In genomic region chr1:33470495-33471012, GRCh38 we compare ENCODE assay signal across 8 cellular contexts. TPM values are rescaled to one million over a fixed set of nuclear protein-coding genes. Genes with fewer than 3 reads are reported as not detected.
A peak's percentile ranks its signal among the peaks of the same experiment; 100 is the strongest.
DNase-seq lines count a peak whose midpoint lies in the region; ATAC-seq and TF ChIP-seq lines count a peak whose summit lies in the region.

No MANE protein-coding gene starts in this region.

- intact Hi-C loops in dorsolateral prefrontal cortex (cut with DNase I): loop anchor here (2.0 to 5.0 kb wide), 5 partner anchors 38 to 343 kb away; partner anchors contain the start of gene PHC2 (in 1 of the 2)

- DNase-seq in DMS53 treated with DMSO at 0.1 percent for 48 hours (lab: John Stamatoyannopoulos, UW; ENCODE audit: unreplicated experiment) (peak; percentile 92), NCI-H510A treated with DMSO at 0.1 percent for 48 hours (lab: John Stamatoyannopoulos, UW) (peak; percentile 98), dorsolateral prefrontal cortex (peak; percentile 72 to 92 (median 85)), lung (ENCODE audit: low spot score) (peak; percentile 59)
- DNase-seq in activated CD4-positive, alpha-beta T cell treated with anti-CD3 and anti-CD28 coated beads, Interleukin-2, amount 10 ng/mL, durations not matched to agents 7 days and 5 days: peak; percentile 67
- peak; percentile 15 to 29 (median 27) for DNase-seq in stimulated activated CD4-positive, alpha-beta T cell treated with anti-CD3 and anti-CD28 coated beads, TNF-alpha, amount 100 ng/mL, for 48 hours (ENCODE audit: low read depth in 3 of 3)

- peak overlapping the region in 4 of 59 donors; percentile 6 to 31 (median 22) for H3K4me3 ChIP-seq in dorsolateral prefrontal cortex
- H3K4me3 ChIP-seq in lung: no peak overlapping the region

- ATAC-seq in HG03135 (IDR thresholded peaks at IDR 0.05; ENCODE audit: unreplicated experiment) (peak; percentile 46), lung (ENCODE audit: insufficient read depth, low FRiP score) (no peak), HG03565 (IDR thresholded peaks at IDR 0.05; ENCODE audit: unreplicated experiment) (no peak)

- no peaks in the 10 kb centered on the region for H3K9me3 ChIP-seq in lung (ENCODE audit: control insufficient read depth in 2 of 2, insufficient read depth in 1 of 2, low read length in 1 of 2)

- CTCF ChIA-PET in activated CD4-positive, alpha-beta T cell treated with anti-CD3 and anti-CD28 coated beads, Interleukin-2, amount 10 ng/mL, durations not matched to agents 7 days and 5 days (lab: Charles Lee): interaction anchor here (0.6 to 2.9 kb wide), 7 partner anchors 10 to 1050 kb away, joined by 3 to 16 read pairs (median 3); no protein-coding TSS in a partner anchor

- peaks cover 3 to 12% of the 10 kb centered on the region in 2 donors for H3K4me1 ChIP-seq in lung (ENCODE audit: control insufficient read depth in 2 of 2, insufficient read depth in 2 of 2, low read length in 2 of 2)

- H3K27ac ChIP-seq in dorsolateral prefrontal cortex (peak overlapping the region in 37 of 59 donors; percentile 2 to 86 (median 51)), lung (ENCODE audit: low read depth in 1 of 2, low read length in 1 of 2) (peak overlapping the region; percentile 35 to 38)

- H3K27me3 ChIP-seq in dorsolateral prefrontal cortex (no peaks in the 10 kb centered on the region), lung (ENCODE audit: control insufficient read depth, insufficient read depth) (no peaks in the 10 kb centered on the region)

- peak; percentile 71 to 98 (median 90) for TF ChIP-seq CTCF in dorsolateral prefrontal cortex (IDR thresholded peaks at IDR 0.05 in 54 of 56, conservative IDR thresholded peaks at IDR 0.05 in 2 of 56; ENCODE audit: low read depth in 1 of 56, partially characterized antibody in 56 of 56)
- peak; percentile 80 for TF ChIP-seq CTCF in lung (IDR thresholded peaks at IDR 0.05; ENCODE audit: control extremely low read depth, extremely low read depth)

- peaks cover 30% of the 10 kb centered on the region for H3K4me1 Mint-ChIP-seq in activated CD4-positive, alpha-beta T cell treated with anti-CD3 and anti-CD28 coated beads, Interleukin-2, amount 10 ng/mL, durations not matched to agents 7 days and 5 days

- POLR2A ChIA-PET in activated CD4-positive, alpha-beta T cell treated with anti-CD3 and anti-CD28 coated beads, Interleukin-2, amount 10 ng/mL, durations not matched to agents 7 days and 5 days (lab: Charles Lee): no interaction called here

- 4 to 5% methylated on average over 11 of the region's 11 CpGs for WGBS in lung, 2 donors

- H3K36me3 Mint-ChIP-seq in activated CD4-positive, alpha-beta T cell treated with anti-CD3 and anti-CD28 coated beads, Interleukin-2, amount 10 ng/mL, durations not matched to agents 7 days and 5 days (ENCODE audit: low read depth): no peaks in the 10 kb centered on the region

- H3K27me3 Mint-ChIP-seq in activated CD4-positive, alpha-beta T cell treated with anti-CD3 and anti-CD28 coated beads, Interleukin-2, amount 10 ng/mL, durations not matched to agents 7 days and 5 days: peaks cover 2% of the 10 kb centered on the region

- no peaks in the 10 kb centered on the region for H3K36me3 ChIP-seq in lung (ENCODE audit: control insufficient read depth in 2 of 2, insufficient read depth in 2 of 2, low read length in 2 of 2)

- no peak overlapping the region for H3K4me3 Mint-ChIP-seq in activated CD4-positive, alpha-beta T cell treated with anti-CD3 and anti-CD28 coated beads, Interleukin-2, amount 10 ng/mL, durations not matched to agents 7 days and 5 days

- H3K27ac Mint-ChIP-seq in activated CD4-positive, alpha-beta T cell treated with anti-CD3 and anti-CD28 coated beads, Interleukin-2, amount 10 ng/mL, durations not matched to agents 7 days and 5 days: peak overlapping the region; percentile 71

- H3K9me3 Mint-ChIP-seq in activated CD4-positive, alpha-beta T cell treated with anti-CD3 and anti-CD28 coated beads, Interleukin-2, amount 10 ng/mL, durations not matched to agents 7 days and 5 days: no peaks in the 10 kb centered on the region

RNA-seq across cellular contexts. Expression of gene ZSCAN20, which starts 1.9 kb away (rescaled TPM):
- 1 to 10 TPM; 1.5 to 2.2 TPM for total RNA-seq in activated CD4-positive, alpha-beta T cell treated with anti-CD3 and anti-CD28 coated beads, Interleukin-2, amount 10 ng/mL, durations not matched to agents 7 days and 5 days
- total RNA-seq in dorsolateral prefrontal cortex (10 to 100 TPM in 20 of 120 experiments, 1 to 10 TPM in 100; 4.8 to 12.9 (median 8.1) TPM), lung (1 to 10 TPM; 4.9 to 5.7 TPM)
- 1 to 10 TPM in 1 of 2 donors, under 1 TPM in 1; 0.67 to 1.4 TPM for polyA plus RNA-seq in lung

RNA-seq across cellular contexts. Expression of gene PHC2, which starts 39.7 kb away (rescaled TPM):
- 10 to 100 TPM; 43.2 to 48.3 TPM for total RNA-seq in activated CD4-positive, alpha-beta T cell treated with anti-CD3 and anti-CD28 coated beads, Interleukin-2, amount 10 ng/mL, durations not matched to agents 7 days and 5 days
- 100 to 1,000 TPM in 34 of 120 experiments, 10 to 100 TPM in 86; 68.2 to 158 (median 93.1) TPM for total RNA-seq in dorsolateral prefrontal cortex
- total RNA-seq in lung: 100 to 1,000 TPM in 1 of 2 donors, 10 to 100 TPM in 1; 79.9 to 141 TPM
- polyA plus RNA-seq in lung: 100 to 1,000 TPM; 102 to 311 TPM

Comparison
In these comparisons a context has a peak if more than half of its experiments do, and no peak if none do; other contexts are left out.
1. DNase-seq: peak in every context shown above with its lines; median percentile 98 in NCI-H510A treated with DMSO at 0.1 percent for 48 hours; 92 in DMS53 treated with DMSO at 0.1 percent for 48 hours; 85 in dorsolateral prefrontal cortex; 67 in activated CD4-positive, alpha-beta T cell treated with anti-CD3 and anti-CD28 coated beads, Interleukin-2, amount 10 ng/mL, durations not matched to agents 7 days and 5 days; 59 in lung; 27 in stimulated activated CD4-positive, alpha-beta T cell treated with anti-CD3 and anti-CD28 coated beads, TNF-alpha, amount 100 ng/mL, for 48 hours.